In the genomic region with DNA sequence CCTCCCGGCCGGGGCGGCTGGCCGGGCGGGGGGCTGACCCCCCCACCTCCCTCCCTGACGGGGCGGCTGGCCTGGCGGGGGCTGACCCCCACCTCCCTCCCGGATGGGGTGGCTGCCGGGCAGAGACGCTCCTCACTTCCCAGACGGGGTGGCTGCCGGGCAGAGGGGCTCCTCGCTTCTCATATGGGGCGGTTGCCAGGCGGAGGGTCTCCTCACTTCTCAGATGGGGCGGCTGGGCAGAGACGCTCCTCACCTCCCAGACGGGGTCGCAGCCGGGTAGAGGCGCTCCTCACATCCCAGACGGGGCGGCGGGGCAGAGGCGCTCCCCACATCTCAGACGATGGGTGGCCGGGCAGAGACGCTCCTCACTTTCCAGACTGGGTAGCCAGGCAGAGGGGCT, we compare ENCODE assay signal across 3 cellular contexts.
DNase-seq lines count a peak whose midpoint lies in the region; ATAC-seq, FAIRE-seq and TF ChIP-seq lines count a peak whose summit lies in the region.
"Not testable (repeated sequence)": the region's sequence is repeated elsewhere in the genome, so short reads cannot be mapped to it uniquely, and the experiment has no call there.

No MANE protein-coding gene starts in this region.

- not testable (repeated sequence) for TF ChIP-seq CTCF in kidney (IDR thresholded peaks at IDR 0.05; ENCODE audit: borderline replicate concordance, extremely low read depth, insufficient read depth); testis (IDR thresholded peaks at IDR 0.05)

- not testable (repeated sequence) for TF ChIP-seq POLR2A in testis (IDR thresholded peaks at IDR 0.05)

- not testable (repeated sequence) for H3K9ac ChIP-seq in kidney (ENCODE audit: low read length in 2 of 2)

- ATAC-seq in Right ventricle myocardium inferior = not testable (repeated sequence)

- H3K27me3 ChIP-seq in testis = not testable (repeated sequence)

- not testable (repeated sequence) for FAIRE-seq in kidney (lab: Jason Lieb, UNC)

- intact Hi-C loops in Right ventricle myocardium inferior (cut with DNase I); kidney (cut with DNase I); testis (cut with DNase I; ENCODE audit: low total_unique reads): not testable (repeated sequence)

- H3K9me3 ChIP-seq in kidney (ENCODE audit: control insufficient read depth in 1 of 2, low read length in 2 of 2); testis: not testable (repeated sequence)

- H3K36me3 ChIP-seq in kidney (ENCODE audit: control insufficient read depth in 1 of 2, insufficient read depth in 2 of 2, low read length in 2 of 2); testis (ENCODE audit: low read depth, missing control alignments): not testable (repeated sequence)

- not testable (repeated sequence) for H3K4me1 ChIP-seq in kidney (ENCODE audit: control insufficient read depth in 1 of 2, insufficient read depth in 1 of 2, low read depth in 1 of 2, low read length in 2 of 2); testis

- not testable (repeated sequence) for H3K4me3 ChIP-seq in kidney (ENCODE audit: low read length in 2 of 2)
- H3K4me3 ChIP-seq in testis = peak overlapping the region; percentile 26

- DNase-seq in Right ventricle myocardium inferior (ENCODE audit: missing footprints) (peak; percentile 17), kidney (peak; percentile 52)
- DNase-seq in testis = not testable (repeated sequence)

- not testable (repeated sequence) for H3K27ac ChIP-seq in kidney (ENCODE audit: low read depth in 2 of 2, low read length in 2 of 2); testis

- WGBS in testis, 2 donors = 89% methylated on average over 16 of the region's 29 CpGs; no CpG with 5 or more reads in 1 of the 2 donors
